Comparison of ENCODE assay signal across 13 cellular contexts in genomic region chr9:77708416-77708815, GRCh38.
DNase-seq lines count a peak whose midpoint lies in the region; ATAC-seq, FAIRE-seq and TF ChIP-seq lines count a peak whose summit lies in the region.
"Had no signal": no experiment of that assay in that cellular context is flagged by ENCODE, and none has a peak within 500 bp of the region (broad histone marks: within the 10 kb centered on the region; RNA-seq: fewer than 3 reads in every experiment).

No MANE protein-coding gene starts in this region.

- H3K4me1 ChIP-seq in A549 = peaks cover 33% of the 10 kb centered on the region
- H3K4me1 ChIP-seq in OCI-LY3 (ENCODE audit: low read length) = peaks cover 41% of the 10 kb centered on the region
- peaks cover 18% of the 10 kb centered on the region for H3K4me1 ChIP-seq in mesodermal cell (ENCODE audit: control insufficient read depth, insufficient read depth, low read length, poor library complexity, severe bottlenecking)
- H3K4me1 ChIP-seq in effector memory CD4-positive, alpha-beta T cell (ENCODE audit: control insufficient read depth, insufficient read depth, low read length, poor library complexity, severe bottlenecking) = no peaks in the 10 kb centered on the region
- no peaks in the 10 kb centered on the region for H3K4me1 ChIP-seq in mucosa of descending colon (ENCODE audit: low read depth)
- H3K4me1 ChIP-seq: left ventricle myocardium inferior had no signal

- intact Hi-C loops in mucosa of descending colon (cut with DNase I, micrococcal nuclease) = no loop called here

- no peaks in the 10 kb centered on the region for H4K20me1 ChIP-seq in OCI-LY3 (ENCODE audit: insufficient read depth, low read length)

- POLR2A ChIA-PET in A549 (lab: Yijun Ruan, JAX) = no interaction called here

- no peak for TF ChIP-seq POLR2A in A549 (IDR thresholded peaks at IDR 0.05; ENCODE audit: low read length)

- ATAC-seq in A549 (peak; percentile 41 to 45; a peak in 2 of 6 replicates), mucosa of descending colon (no peak)

- no peak for DNase-seq in A549 (ENCODE audit: low read depth in 1 of 2, low spot score in 1 of 2)
- peak; percentile 22 for DNase-seq in dermis blood vessel endothelial cell
- DNase-seq in NK-92 (lab: John Stamatoyannopoulos, UW; ENCODE audit: unreplicated experiment) = no peak
- DNase-seq in effector memory CD4-positive, alpha-beta T cell = no peak
- DNase-seq in NOMO-1 treated with dmso at 0.1 percent for 144 hours (lab: John Stamatoyannopoulos, UW; ENCODE audit: unreplicated experiment) = no peak
- DNase-seq in mucosa of descending colon = no peak
- DNase-seq: DMS153, nephron progenitor cell, small intestine had no signal

- no peak for TF ChIP-seq CTCF in A549 (IDR thresholded peaks at IDR 0.05)
- no peak for TF ChIP-seq CTCF in OCI-LY3 (IDR thresholded peaks at IDR 0.05; ENCODE audit: low read depth, low read length)
- TF ChIP-seq CTCF in mucosa of descending colon (IDR thresholded peaks at IDR 0.05) = no peak

- TF ChIP-seq RAD21 in A549 (conservative IDR thresholded peaks at IDR 0.05 in 1 of 2, IDR thresholded peaks at IDR 0.05 in 1 of 2) = no peak

- no peak for FAIRE-seq in A549 (lab: Jason Lieb, UNC)
- FAIRE-seq: small intestine had no signal

- H3K9ac ChIP-seq in OCI-LY3 (ENCODE audit: low read length) = no peak overlapping the region; the same call in 1 of the 2 replicates

- peaks cover 9% of the 10 kb centered on the region; the same call in 1 of the 3 replicates for H3K9me3 ChIP-seq in A549
- peaks cover 5% of the 10 kb centered on the region for H3K9me3 ChIP-seq in OCI-LY3 (ENCODE audit: insufficient read depth, low read length)
- no peaks in the 10 kb centered on the region for H3K9me3 ChIP-seq in mesodermal cell (ENCODE audit: control insufficient read depth, low read length)
- no peaks in the 10 kb centered on the region for H3K9me3 ChIP-seq in effector memory CD4-positive, alpha-beta T cell (ENCODE audit: control insufficient read depth, low read length)
- H3K9me3 ChIP-seq in mucosa of descending colon = no peaks in the 10 kb centered on the region

- H3K36me3 ChIP-seq in OCI-LY3 (replicated peaks; ENCODE audit: low read depth, low read length) (peaks cover 13% of the 10 kb centered on the region), mesodermal cell (ENCODE audit: control insufficient read depth, insufficient read depth, low read length) (no peaks in the 10 kb centered on the region), mucosa of descending colon (ENCODE audit: low read depth) (no peaks in the 10 kb centered on the region)
- no peaks in the 10 kb centered on the region for H3K36me3 ChIP-seq in effector memory CD4-positive, alpha-beta T cell (ENCODE audit: control insufficient read depth, insufficient read depth, low read length)
- H3K36me3 ChIP-seq: heart left ventricle, left ventricle myocardium inferior had no signal

- CTCF ChIA-PET in A549 (lab: Yijun Ruan, JAX) = no interaction called here

- no peak overlapping the region for H3K4me3 ChIP-seq in A549
- H3K4me3 ChIP-seq in OCI-LY3 (ENCODE audit: low read length) = peak overlapping the region; percentile 17; the same call in 1 of the 2 replicates
- no peak overlapping the region for H3K4me3 ChIP-seq in mesodermal cell (ENCODE audit: extremely low read depth, insufficient read depth, low read length, poor library complexity, severe bottlenecking)
- H3K4me3 ChIP-seq in effector memory CD4-positive, alpha-beta T cell (ENCODE audit: insufficient read depth, low read depth, low read length, poor library complexity, severe bottlenecking) = no peak overlapping the region
- H3K4me3 ChIP-seq in mucosa of descending colon = no peak overlapping the region
- H3K4me3 ChIP-seq: heart left ventricle, left ventricle myocardium inferior had no signal

- H3K27ac ChIP-seq in A549 (peak overlapping the region; percentile 19 to 55; a peak in 2 of 6 replicates), OCI-LY3 (ENCODE audit: low read length) (peak overlapping the region; percentile 96), mesodermal cell (ENCODE audit: low read depth, low read length, severe bottlenecking) (peak overlapping the region; percentile 63)
- H3K27ac ChIP-seq in effector memory CD4-positive, alpha-beta T cell (ENCODE audit: insufficient read depth, low read length, poor library complexity, severe bottlenecking) = no peak overlapping the region
- H3K27ac ChIP-seq: left ventricle myocardium inferior had no signal

- H2AFZ ChIP-seq in OCI-LY3 (ENCODE audit: low read depth, low read length) = no peak overlapping the region

- no peaks in the 10 kb centered on the region for H3K27me3 ChIP-seq in OCI-LY3 (ENCODE audit: low read depth, low read length)
- H3K27me3 ChIP-seq in effector memory CD4-positive, alpha-beta T cell (replicated peaks; ENCODE audit: control insufficient read depth, insufficient read depth, low read length, poor library complexity, severe bottlenecking) = no peaks in the 10 kb centered on the region
- H3K27me3 ChIP-seq: heart left ventricle had no signal

- no peak for TF ChIP-seq EP300 in A549 (IDR thresholded peaks at IDR 0.05)

- H3K79me2 ChIP-seq in OCI-LY3 (ENCODE audit: low read length) = no peaks in the 10 kb centered on the region

- 79% methylated on average over 1 of the region's 1 CpG for WGBS in A549 (ENCODE audit: missing lambda C conversion rate)
- WGBS in mesodermal cell (ENCODE audit: insufficient coverage in 2 of 2), 2 experiments = no CpG with 5 or more reads among the region's 1 CpG

- H3K4me2 ChIP-seq in A549 = peak overlapping the region; percentile 45; the same call in 2 of the 3 replicates
- H3K4me2 ChIP-seq in OCI-LY3 (ENCODE audit: low read length) = peak overlapping the region; percentile 79; the same call in 1 of the 2 replicates

TF ChIP-seq in A549, 52 proteins besides CTCF, POLR2A, EP300 and RAD21:
- TF ChIP-seq ZSCAN20 (CRISPR knock-in tag; IDR thresholded peaks at IDR 0.05) (no peak), FOXS1 (CRISPR knock-in tag; IDR thresholded peaks at IDR 0.05) (no peak), NFE2L2 (conservative IDR thresholded peaks at IDR 0.05; ENCODE audit: low read length) (no peak), MYC (IDR thresholded peaks at IDR 0.05; ENCODE audit: borderline replicate concordance, low read length) (no peak), CHD4 (IDR thresholded peaks at IDR 0.05; ENCODE audit: borderline replicate concordance) (no peak), ZNF302 (CRISPR knock-in tag; IDR thresholded peaks at IDR 0.05) (no peak)
